ENCODE assay signal across 1 cellular context in genomic region chr2:23867449-23867848, GRCh38.
TF ChIP-seq lines count a peak whose summit lies in the region.

No MANE protein-coding gene starts in this region.

TF ChIP-seq in WTC11, 78 proteins besides CTCF, POLR2A, EP300 and RAD21 (continued from another document):
- TF ChIP-seq, protein P1, sequence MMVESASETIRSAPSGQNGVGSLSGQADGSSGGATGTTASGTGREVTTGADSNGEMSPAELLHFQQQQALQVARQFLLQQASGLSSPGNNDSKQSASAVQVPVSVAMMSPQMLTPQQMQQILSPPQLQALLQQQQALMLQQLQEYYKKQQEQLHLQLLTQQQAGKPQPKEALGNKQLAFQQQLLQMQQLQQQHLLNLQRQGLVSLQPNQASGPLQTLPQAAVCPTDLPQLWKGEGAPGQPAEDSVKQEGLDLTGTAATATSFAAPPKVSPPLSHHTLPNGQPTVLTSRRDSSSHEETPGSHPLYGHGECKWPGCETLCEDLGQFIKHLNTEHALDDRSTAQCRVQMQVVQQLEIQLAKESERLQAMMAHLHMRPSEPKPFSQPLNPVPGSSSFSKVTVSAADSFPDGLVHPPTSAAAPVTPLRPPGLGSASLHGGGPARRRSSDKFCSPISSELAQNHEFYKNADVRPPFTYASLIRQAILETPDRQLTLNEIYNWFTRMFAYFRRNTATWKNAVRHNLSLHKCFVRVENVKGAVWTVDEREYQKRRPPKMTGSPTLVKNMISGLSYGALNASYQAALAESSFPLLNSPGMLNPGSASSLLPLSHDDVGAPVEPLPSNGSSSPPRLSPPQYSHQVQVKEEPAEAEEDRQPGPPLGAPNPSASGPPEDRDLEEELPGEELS (CRISPR knock-in tag; IDR thresholded peaks at IDR 0.05), result no peak
- TF ChIP-seq TEAD4 (CRISPR knock-in tag; IDR thresholded peaks at IDR 0.05) (no peak), NR1H2 (CRISPR knock-in tag; IDR thresholded peaks at IDR 0.05) (no peak), FOXJ3 (CRISPR knock-in tag; IDR thresholded peaks at IDR 0.05; ENCODE audit: borderline replicate concordance) (no peak), ELF4 (CRISPR knock-in tag; IDR thresholded peaks at IDR 0.05; ENCODE audit: low read depth) (no peak), JUN (CRISPR knock-in tag; IDR thresholded peaks at IDR 0.05) (no peak), ZNF263 (CRISPR knock-in tag; IDR thresholded peaks at IDR 0.05; ENCODE audit: low read depth) (no peak), NR3C1 (CRISPR knock-in tag; conservative IDR thresholded peaks at IDR 0.05; ENCODE audit: low read depth) (no peak)
- TF ChIP-seq, protein P2, sequence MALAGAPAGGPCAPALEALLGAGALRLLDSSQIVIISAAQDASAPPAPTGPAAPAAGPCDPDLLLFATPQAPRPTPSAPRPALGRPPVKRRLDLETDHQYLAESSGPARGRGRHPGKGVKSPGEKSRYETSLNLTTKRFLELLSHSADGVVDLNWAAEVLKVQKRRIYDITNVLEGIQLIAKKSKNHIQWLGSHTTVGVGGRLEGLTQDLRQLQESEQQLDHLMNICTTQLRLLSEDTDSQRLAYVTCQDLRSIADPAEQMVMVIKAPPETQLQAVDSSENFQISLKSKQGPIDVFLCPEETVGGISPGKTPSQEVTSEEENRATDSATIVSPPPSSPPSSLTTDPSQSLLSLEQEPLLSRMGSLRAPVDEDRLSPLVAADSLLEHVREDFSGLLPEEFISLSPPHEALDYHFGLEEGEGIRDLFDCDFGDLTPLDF (CRISPR knock-in tag; IDR thresholded peaks at IDR 0.05), result no peak
